ENCODE assay signal across 12 cellular contexts in the genomic region with DNA sequence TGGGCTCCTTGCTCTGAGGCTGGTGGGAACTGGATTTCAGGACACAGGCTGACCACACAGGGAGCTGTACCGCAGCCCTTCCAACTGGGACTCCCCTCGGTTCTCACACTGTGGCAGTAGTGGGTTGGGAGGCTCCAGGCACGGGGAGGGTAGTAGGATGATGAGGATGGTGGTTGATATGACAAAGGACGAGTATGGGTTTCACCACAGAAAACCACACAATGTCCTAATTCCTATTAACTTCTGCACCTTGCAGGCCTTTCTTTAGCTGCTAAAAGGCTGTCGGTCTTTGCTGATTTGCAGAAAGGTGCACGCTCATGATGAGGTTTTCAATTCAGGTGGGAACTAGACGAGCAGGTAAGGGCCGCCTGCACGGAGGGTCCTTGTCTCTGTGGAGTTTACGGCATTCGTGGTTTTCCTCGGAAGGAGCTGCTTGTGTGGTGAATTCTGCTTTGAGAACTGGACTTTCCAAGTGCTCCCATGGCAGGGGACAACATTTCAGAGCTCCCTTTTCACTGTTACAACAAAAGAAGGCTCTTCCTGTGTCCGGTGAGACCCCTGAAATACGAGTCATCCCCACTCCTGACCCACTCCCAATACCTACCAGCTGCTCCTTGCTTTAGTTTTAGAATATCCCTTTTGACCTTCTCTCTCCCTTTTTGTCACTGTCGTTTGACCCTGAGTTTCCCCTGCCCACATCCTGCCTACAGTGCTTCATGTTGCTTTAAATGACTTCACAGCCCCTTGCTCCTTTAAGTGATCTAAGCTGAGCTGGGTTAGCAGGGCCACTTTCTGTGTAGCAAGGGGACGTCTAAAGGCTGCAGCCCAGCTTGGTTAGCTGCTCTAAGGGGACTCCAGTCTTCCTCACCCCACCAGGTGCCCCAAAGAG.
A peak's percentile ranks its signal among the peaks of the same experiment; 100 is the strongest.
DNase-seq lines count a peak whose midpoint lies in the region; ATAC-seq and TF ChIP-seq lines count a peak whose summit lies in the region.
"Had no signal": no experiment of that assay in that cellular context is flagged by ENCODE, and none has a peak within 500 bp of the region (broad histone marks: within the 10 kb centered on the region; RNA-seq: fewer than 3 reads in every experiment).

No MANE protein-coding gene starts in this region.

- H3K9me3 Mint-ChIP-seq in CD14-positive monocyte: peaks cover 4 to 11% (median 7%) of the 10 kb centered on the region in 7 donors
- H3K9me3 Mint-ChIP-seq in activated CD8-positive, alpha-beta T cell treated with anti-CD3 and anti-CD28 coated beads, Interleukin-2, amount 10 ng/mL, durations not matched to agents 7 days and 5 days (ENCODE audit: insufficient read depth): no peaks in the 10 kb centered on the region

- peaks cover 0 to 2% (median 2%) of the 10 kb centered on the region in 3 donors for H3K27me3 Mint-ChIP-seq in CD14-positive monocyte (ENCODE audit: low read depth in 3 of 3)
- no peaks in the 10 kb centered on the region for H3K27me3 Mint-ChIP-seq in activated CD8-positive, alpha-beta T cell treated with anti-CD3 and anti-CD28 coated beads, Interleukin-2, amount 10 ng/mL, durations not matched to agents 7 days and 5 days (ENCODE audit: low read depth)

- no peak overlapping the region for H3K9ac ChIP-seq in mesendoderm (ENCODE audit: low read length)

- no peak overlapping the region for H4K5ac ChIP-seq in mesendoderm (ENCODE audit: low read length)

- H3K79me2 ChIP-seq in mesendoderm (ENCODE audit: control insufficient read depth, insufficient read depth, low read length): no peaks in the 10 kb centered on the region

- DNase-seq in CD14-positive monocyte (ENCODE audit: low spot score) (no peak), mesendoderm (no peak), cerebellar nuclear complex (lab: John Stamatoyannopoulos, UW) (no peak), dedifferentiated amniotic fluid mesenchymal stem cell (ENCODE audit: extremely low spot score) (no peak), HEK293T (ENCODE audit: extremely low spot score) (no peak)
- DNase-seq in activated CD8-positive, alpha-beta T cell treated with anti-CD3 and anti-CD28 coated beads, Interleukin-2, amount 10 ng/mL, durations not matched to agents 7 days and 5 days: peak; percentile 75
- DNase-seq: DMS53, GOT3, NCI-H187 treated with DMSO at 0.1 percent for 48 hours, Right ventricle myocardium superior had no signal

- H3K23ac ChIP-seq in mesendoderm (ENCODE audit: low read length): peak overlapping the region; percentile 75

- no peaks in the 10 kb centered on the region for H3K27me3 ChIP-seq in mesendoderm (ENCODE audit: insufficient read depth, low read length, poor library complexity)

- H2BK5ac ChIP-seq in mesendoderm (ENCODE audit: low read length): no peak overlapping the region

- peak overlapping the region; percentile 27 for H3K27ac ChIP-seq in mesendoderm (ENCODE audit: low read depth, low read length)

- TF ChIP-seq CTCF in CD14-positive monocyte (IDR thresholded peaks at IDR 0.05): no peak

- H3K4me3 Mint-ChIP-seq in CD14-positive monocyte: no peak overlapping the region
- H3K4me3 Mint-ChIP-seq in activated CD8-positive, alpha-beta T cell treated with anti-CD3 and anti-CD28 coated beads, Interleukin-2, amount 10 ng/mL, durations not matched to agents 7 days and 5 days: peak overlapping the region; percentile 49

- H3K27ac Mint-ChIP-seq in CD14-positive monocyte: peak overlapping the region; percentile 90 to 99 (median 99)
- peak overlapping the region; percentile 96 for H3K27ac Mint-ChIP-seq in activated CD8-positive, alpha-beta T cell treated with anti-CD3 and anti-CD28 coated beads, Interleukin-2, amount 10 ng/mL, durations not matched to agents 7 days and 5 days

- peak overlapping the region; percentile 65 for H3K56ac ChIP-seq in mesendoderm (ENCODE audit: low read length)

- peaks cover 65% of the 10 kb centered on the region for H3K4me1 Mint-ChIP-seq in CD14-positive monocyte
- H3K4me1 Mint-ChIP-seq in activated CD8-positive, alpha-beta T cell treated with anti-CD3 and anti-CD28 coated beads, Interleukin-2, amount 10 ng/mL, durations not matched to agents 7 days and 5 days (ENCODE audit: low read depth): peaks cover 59% of the 10 kb centered on the region

- POLR2A ChIA-PET in activated CD8-positive, alpha-beta T cell treated with anti-CD3 and anti-CD28 coated beads, Interleukin-2, amount 10 ng/mL, durations not matched to agents 7 days and 5 days (lab: Charles Lee): interaction anchor here (0.8 to 2.6 kb wide), 5 partner anchors 44 to 267 kb away, joined by 3 to 17 read pairs (median 8); no protein-coding TSS in a partner anchor
- POLR2A ChIA-PET in HEK293T (lab: Yijun Ruan, JAX): interaction anchor here (1.0 kb wide), 1 partner anchor 69 kb away, joined by 3 read pairs; no protein-coding TSS in a partner anchor

- no peak overlapping the region for H3K18ac ChIP-seq in mesendoderm (ENCODE audit: low read length)

- WGBS in mesendoderm (ENCODE audit: extremely low coverage, insufficient coverage, low lambda C conversion rate): no CpG with 5 or more reads among the region's 16 CpGs

- CTCF ChIA-PET in activated CD8-positive, alpha-beta T cell treated with anti-CD3 and anti-CD28 coated beads, Interleukin-2, amount 10 ng/mL, durations not matched to agents 7 days and 5 days (lab: Charles Lee): interaction anchor here (0.9 to 4.5 kb wide), 12 partner anchors 8 to 275 kb away, joined by 3 to 22 read pairs (median 3); no protein-coding TSS in a partner anchor
- CTCF ChIA-PET in HEK293T (lab: Yijun Ruan, JAX): interaction anchor here (1.0 kb wide), 1 partner anchor 69 kb away, joined by 3 read pairs; no protein-coding TSS in a partner anchor

- ATAC-seq in HG03432 (IDR thresholded peaks at IDR 0.05; ENCODE audit: unreplicated experiment) (peak; percentile 46), GM19463 (IDR thresholded peaks at IDR 0.05; ENCODE audit: unreplicated experiment) (no peak)
- peak; percentile 79 for ATAC-seq in activated CD8-positive, alpha-beta T cell treated with anti-CD3 and anti-CD28 coated beads, Interleukin-2, amount 10 ng/mL, durations not matched to agents 7 days and 5 days

- peaks cover 2% of the 10 kb centered on the region in 2 donors for H3K36me3 Mint-ChIP-seq in CD14-positive monocyte
- H3K36me3 Mint-ChIP-seq in activated CD8-positive, alpha-beta T cell treated with anti-CD3 and anti-CD28 coated beads, Interleukin-2, amount 10 ng/mL, durations not matched to agents 7 days and 5 days (ENCODE audit: low read depth): peaks cover 14% of the 10 kb centered on the region

- no peak overlapping the region for H3K4me3 ChIP-seq in mesendoderm (ENCODE audit: low read length)

- peaks cover 4% of the 10 kb centered on the region for H3K4me1 ChIP-seq in mesendoderm (ENCODE audit: control insufficient read depth, low read depth, low read length)

- no peak overlapping the region for H2BK120ac ChIP-seq in mesendoderm (ENCODE audit: low read depth, low read length)

- no peak overlapping the region for H2AK5ac ChIP-seq in mesendoderm (ENCODE audit: low read length)

- no peak overlapping the region for H4K8ac ChIP-seq in mesendoderm (ENCODE audit: low read depth, low read length)

- H3K79me1 ChIP-seq in mesendoderm (ENCODE audit: low read length): no peaks in the 10 kb centered on the region

- H3K36me3 ChIP-seq in mesendoderm (ENCODE audit: control insufficient read depth, insufficient read depth, low read length): no peaks in the 10 kb centered on the region

- H3K4me2 ChIP-seq in mesendoderm (ENCODE audit: low read length): no peak overlapping the region

- H3K4ac ChIP-seq in mesendoderm (ENCODE audit: low read depth, low read length): peak overlapping the region; percentile 48

- no peak overlapping the region for H2BK15ac ChIP-seq in mesendoderm (replicated peaks; ENCODE audit: low read depth)

- intact Hi-C loops in CD14-positive monocyte (cut with micrococcal nuclease): no loop called here

TF ChIP-seq in HEK293T, 16 proteins besides CTCF, POLR2A, EP300 and RAD21:
- TF ChIP-seq, protein P1, sequence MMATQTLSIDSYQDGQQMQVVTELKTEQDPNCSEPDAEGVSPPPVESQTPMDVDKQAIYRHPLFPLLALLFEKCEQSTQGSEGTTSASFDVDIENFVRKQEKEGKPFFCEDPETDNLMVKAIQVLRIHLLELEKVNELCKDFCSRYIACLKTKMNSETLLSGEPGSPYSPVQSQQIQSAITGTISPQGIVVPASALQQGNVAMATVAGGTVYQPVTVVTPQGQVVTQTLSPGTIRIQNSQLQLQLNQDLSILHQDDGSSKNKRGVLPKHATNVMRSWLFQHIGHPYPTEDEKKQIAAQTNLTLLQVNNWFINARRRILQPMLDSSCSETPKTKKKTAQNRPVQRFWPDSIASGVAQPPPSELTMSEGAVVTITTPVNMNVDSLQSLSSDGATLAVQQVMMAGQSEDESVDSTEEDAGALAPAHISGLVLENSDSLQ (IDR thresholded peaks at IDR 0.05): no peak
- TF ChIP-seq ZNF384 (IDR thresholded peaks at IDR 0.05) (no peak), SUZ12 (IDR thresholded peaks at IDR 0.05) (no peak)
